19 cellular contexts compared by ENCODE assay signal in the genomic region with DNA sequence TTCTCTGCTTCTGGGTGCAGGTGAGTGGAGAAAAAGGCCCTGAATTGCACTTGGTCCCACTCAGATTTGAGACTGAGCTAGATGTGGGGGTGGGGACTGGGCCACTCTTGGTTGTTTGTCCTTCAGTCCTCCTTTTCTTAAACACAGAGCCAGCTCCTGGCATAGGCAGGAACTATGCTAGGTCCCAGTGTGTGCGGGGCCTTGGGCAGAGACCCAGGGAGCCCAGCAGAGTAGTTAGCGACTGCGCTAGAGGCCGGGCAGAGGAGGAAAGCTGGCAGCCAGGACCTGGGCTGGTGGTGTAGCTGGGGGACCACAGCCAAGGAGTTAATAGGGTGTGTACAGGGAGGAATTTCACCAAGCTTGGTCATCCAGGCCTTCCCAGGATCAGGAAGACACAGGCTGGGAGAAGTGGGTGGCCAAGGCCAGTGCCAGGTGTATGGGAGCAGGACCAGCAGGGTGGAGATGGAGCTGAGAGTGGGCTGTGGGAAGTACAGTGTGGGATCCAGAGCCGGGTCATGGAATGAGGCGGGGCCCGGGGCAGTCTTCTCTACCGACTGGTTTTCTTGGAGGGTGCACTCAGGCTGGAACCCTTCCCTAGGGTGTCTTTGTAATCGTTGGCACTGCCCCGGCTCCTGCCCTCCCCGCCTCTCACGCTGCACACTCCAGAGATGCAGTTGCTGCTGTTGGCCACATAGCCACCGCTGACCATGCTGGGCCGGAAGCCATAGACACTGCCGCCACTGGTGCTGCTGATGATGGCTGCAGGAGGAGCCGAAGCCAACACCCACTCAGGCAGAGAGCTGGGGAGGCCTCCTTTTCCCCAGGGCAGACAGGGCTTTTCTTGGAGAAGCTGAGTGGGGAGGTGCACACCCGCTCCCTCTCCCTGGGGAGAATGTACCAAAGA. TPM values are rescaled to one million over a fixed set of nuclear protein-coding genes. Genes with fewer than 3 reads are reported as not detected.
DNase-seq lines count a peak whose midpoint lies in the region; ATAC-seq, FAIRE-seq and TF ChIP-seq lines count a peak whose summit lies in the region.
"Had no signal": no experiment of that assay in that cellular context is flagged by ENCODE, and none has a peak within 500 bp of the region (broad histone marks: within the 10 kb centered on the region; RNA-seq: fewer than 3 reads in every experiment).

No MANE protein-coding gene starts in this region.

- H3K79me2 ChIP-seq in keratinocyte (ENCODE audit: control insufficient read depth, insufficient read depth, low read length): no peaks in the 10 kb centered on the region

- no peak overlapping the region for H3K9ac ChIP-seq in keratinocyte (ENCODE audit: control insufficient read depth, extremely low read depth, insufficient read depth, low read length)

- H3K4me1 ChIP-seq in right atrium auricular region: no peaks in the 10 kb centered on the region
- peaks cover 13% of the 10 kb centered on the region for H3K4me1 ChIP-seq in keratinocyte (ENCODE audit: control insufficient read depth, extremely low read depth, insufficient read depth, low read length)
- no peaks in the 10 kb centered on the region for H3K4me1 ChIP-seq in aorta (ENCODE audit: control insufficient read depth in 1 of 2, insufficient read depth in 2 of 2, low read length in 2 of 2)

- no peaks in the 10 kb centered on the region for H3K36me3 ChIP-seq in right atrium auricular region
- H3K36me3 ChIP-seq in keratinocyte (ENCODE audit: control insufficient read depth in 2 of 2, extremely low read depth in 1 of 2, insufficient read depth in 2 of 2, low read length in 2 of 2): no peaks in the 10 kb centered on the region
- no peaks in the 10 kb centered on the region for H3K36me3 ChIP-seq in aorta (ENCODE audit: control insufficient read depth in 1 of 2, insufficient read depth in 2 of 2, low read length in 1 of 2)
- H3K36me3 ChIP-seq: cardiac muscle cell had no signal

- peak overlapping the region; percentile 11 for H2AFZ ChIP-seq in keratinocyte (ENCODE audit: control insufficient read depth, low read length)

- H3K9me3 Mint-ChIP-seq in brain: peaks cover 0 to 7% (median 0%) of the 10 kb centered on the region in 5 experiments
- H3K9me3 Mint-ChIP-seq: activated B cell treated with CpG ODN at 0.5 μM for 24 hours had no signal

- peaks cover 15% of the 10 kb centered on the region for H3K4me1 Mint-ChIP-seq in brain
- H3K4me1 Mint-ChIP-seq: activated B cell treated with CpG ODN at 0.5 μM for 24 hours had no signal

- no peaks in the 10 kb centered on the region for H3K36me3 Mint-ChIP-seq in brain

- TF ChIP-seq CTCF in right atrium auricular region (IDR thresholded peaks at IDR 0.05) (no peak), brain (conservative IDR thresholded peaks at IDR 0.05) (no peak), keratinocyte (optimal IDR thresholded peaks at IDR 0.05 in 1 of 3, IDR thresholded peaks at IDR 0.05 in 1 of 3, conservative IDR thresholded peaks at IDR 0.05 in 1 of 3; ENCODE audit: extremely low read depth in 1 of 3, insufficient read depth in 2 of 3, low read length in 3 of 3) (peak; percentile 16 to 26 (median 23))

- intact Hi-C loops in Right ventricle myocardium inferior (cut with DNase I) (no loop called here), aorta (cut with DNase I) (no loop called here)

- ATAC-seq in Right ventricle myocardium inferior (peak; percentile 61), aorta (ENCODE audit: low FRiP score) (peak; percentile 55), GM21360 (IDR thresholded peaks at IDR 0.05; ENCODE audit: unreplicated experiment) (no peak), GM18498 (IDR thresholded peaks at IDR 0.05; ENCODE audit: unreplicated experiment) (no peak)

- H3K9me3 ChIP-seq in right atrium auricular region: no peaks in the 10 kb centered on the region
- H3K9me3 ChIP-seq in keratinocyte (ENCODE audit: control insufficient read depth, low read depth, low read length): no peaks in the 10 kb centered on the region
- H3K9me3 ChIP-seq in aorta (ENCODE audit: control insufficient read depth, low read length): no peaks in the 10 kb centered on the region

- H3K4me2 ChIP-seq in keratinocyte (ENCODE audit: control insufficient read depth, extremely low read depth, insufficient read depth, low read depth, low read length): no peak overlapping the region

- H3K4me3 Mint-ChIP-seq in brain: peak overlapping the region in 1 of 5 experiments; percentile 37
- H3K4me3 Mint-ChIP-seq: activated B cell treated with CpG ODN at 0.5 μM for 24 hours had no signal

- H3K4me3 ChIP-seq in right atrium auricular region: no peak overlapping the region
- H3K4me3 ChIP-seq in keratinocyte (ENCODE audit: control insufficient read depth in 2 of 3, extremely low read depth in 1 of 3, insufficient read depth in 2 of 3, low read depth in 1 of 3, low read length in 3 of 3): no peak overlapping the region
- no peak overlapping the region for H3K4me3 ChIP-seq in aorta (ENCODE audit: low read length in 2 of 2)
- H3K4me3 ChIP-seq: cardiac muscle cell had no signal

- 4 to 12% methylated on average over 17 of the region's 17 CpGs for WGBS in aorta, 2 donors

- H3K27me3 ChIP-seq in right atrium auricular region (no peaks in the 10 kb centered on the region), keratinocyte (ENCODE audit: control insufficient read depth, extremely low read depth, insufficient read depth, low read length) (peaks cover 3% of the 10 kb centered on the region), aorta (ENCODE audit: control insufficient read depth in 1 of 2, insufficient read depth in 2 of 2, low read length in 1 of 2) (no peaks in the 10 kb centered on the region)

- peak; percentile 51 for FAIRE-seq in keratinocyte (lab: Jason Lieb, UNC)
- FAIRE-seq: A204.1, endometrium, G401.6, GM18507 had no signal

- H3K27ac Mint-ChIP-seq in brain: peak overlapping the region in 3 of 5 experiments; percentile 47 to 67 (median 59)
- H3K27ac Mint-ChIP-seq: activated B cell treated with CpG ODN at 0.5 μM for 24 hours had no signal

- DNase-seq in Right ventricle myocardium inferior (ENCODE audit: missing footprints): no peak
- DNase-seq in right atrium auricular region (ENCODE audit: low spot score): no peak
- no peak for DNase-seq in keratinocyte (ENCODE audit: low read depth, low spot score)
- peak; percentile 68 to 80 for DNase-seq in aorta
- no peak for DNase-seq in NCI-H1092 (lab: John Stamatoyannopoulos, UW)
- DNase-seq: activated B cell treated with CpG ODN at 0.5 μM for 24 hours; HCEC 1CT; kidney glomerular epithelial cell; MV-4-11; retina; stimulated activated CD4-positive, alpha-beta T cell treated with anti-CD3 and anti-CD28 coated beads, Interleukin-4, amount 100 ng/mL, for 1 hour had no signal

- no peaks in the 10 kb centered on the region for H3K9me1 ChIP-seq in keratinocyte (ENCODE audit: control insufficient read depth, extremely low read depth, insufficient read depth, low read length)

- H4K20me1 ChIP-seq in keratinocyte (ENCODE audit: control insufficient read depth, extremely low read depth, insufficient read depth, low read length): no peaks in the 10 kb centered on the region

- peaks cover 21% of the 10 kb centered on the region for H3K27me3 Mint-ChIP-seq in brain

- H3K27ac ChIP-seq in right atrium auricular region: no peak overlapping the region
- no peak overlapping the region for H3K27ac ChIP-seq in keratinocyte (ENCODE audit: control insufficient read depth, insufficient read depth, low read length)
- no peak overlapping the region for H3K27ac ChIP-seq in aorta (ENCODE audit: low read depth in 1 of 2, low read length in 2 of 2)
- H3K27ac ChIP-seq: cardiac muscle cell had no signal

- dilution Hi-C loops in keratinocyte (cut with MboI; ENCODE audit: extremely low pct_ligation_motif_present, low sequenced_read_pairs): no loop called here

RNA-seq across cellular contexts. Expression of a gene that starts 8.7 kb away (rescaled TPM):
- not detected for total RNA-seq in Right ventricle myocardium inferior
- total RNA-seq in right atrium auricular region: not detected
- not detected for polyA plus RNA-seq in brain (ENCODE audit: insufficient read depth, low read depth, low replicate concordance)
- polyA plus RNA-seq in keratinocyte: not detected in 3 replicates
- not detected for polyA plus RNA-seq in keratinocyte (2011; ENCODE audit: low read depth)
- not detected in 2 replicates for polyA plus RNA-seq in keratinocyte (2011; cell fraction: cytosol; rRNA removed)
- not detected in 2 replicates for polyA plus RNA-seq in keratinocyte (2011; cell fraction: nucleus; rRNA removed)
- polyA plus RNA-seq in keratinocyte (2012; ENCODE audit: low replicate concordance): not detected in 2 replicates
- not detected in 3 replicates for polyA minus RNA-seq in keratinocyte
- polyA minus RNA-seq in keratinocyte (2011; cell fraction: cytosol; rRNA and poly(A)+ RNA removed): not detected
- not detected in 2 replicates for polyA minus RNA-seq in keratinocyte (2011; cell fraction: nucleus; rRNA and poly(A)+ RNA removed)
- not detected for total RNA-seq in aorta
- polyA plus RNA-seq in aorta: not detected
- total RNA-seq: activated B cell treated with CpG ODN at 0.5 μM for 24 hours, cardiac muscle cell had no signal
- polyA plus RNA-seq: cardiac muscle cell had no signal

RNA-seq across cellular contexts. Expression of a gene that starts 24.0 kb away (rescaled TPM):
- 0.16 TPM for total RNA-seq in Right ventricle myocardium inferior
- total RNA-seq in right atrium auricular region: 10 to 100 TPM in 1 of 2 donors, 1 to 10 TPM in 1; 1.4 to 12.1 TPM
- 0.20 TPM for polyA plus RNA-seq in brain (ENCODE audit: insufficient read depth, low read depth, low replicate concordance)
- polyA plus RNA-seq in keratinocyte: 14,274 to 15,814 TPM (median 15,322 TPM) in 3 replicates
- 65,106 TPM for polyA plus RNA-seq in keratinocyte (2011; ENCODE audit: low read depth)
- polyA plus RNA-seq in keratinocyte (2011; cell fraction: cytosol; rRNA removed): 14,617 and 16,515 TPM in 2 replicates
- 13,124 and 13,753 TPM in 2 replicates for polyA plus RNA-seq in keratinocyte (2011; cell fraction: nucleus; rRNA removed)
- 14,417 and 19,307 TPM in 2 replicates for polyA plus RNA-seq in keratinocyte (2012; ENCODE audit: low replicate concordance)
- polyA minus RNA-seq in keratinocyte: 14,077 to 29,017 TPM (median 19,306 TPM) in 3 replicates
- polyA minus RNA-seq in keratinocyte (2011; cell fraction: cytosol; rRNA and poly(A)+ RNA removed): 38,935 TPM
- polyA minus RNA-seq in keratinocyte (2011; cell fraction: nucleus; rRNA and poly(A)+ RNA removed): 7,770 and 7,938 TPM in 2 replicates
- total RNA-seq in aorta: under 1 TPM in 1 of 2 donors, not detected in 1; 0.87 TPM
- polyA plus RNA-seq in aorta: 1 to 10 TPM; 1.4 to 2.4 TPM
- total RNA-seq: activated B cell treated with CpG ODN at 0.5 μM for 24 hours, cardiac muscle cell had no signal

RNA-seq across cellular contexts. Expression of a gene that starts 29.4 kb away (rescaled TPM):
- total RNA-seq in Right ventricle myocardium inferior: not detected
- 1 to 10 TPM in 1 of 2 donors, not detected in 1; 2.9 TPM for total RNA-seq in right atrium auricular region
- polyA plus RNA-seq in brain (ENCODE audit: insufficient read depth, low read depth, low replicate concordance): not detected
- polyA plus RNA-seq in keratinocyte: 0.10 to 0.36 TPM (median 0.17 TPM) in 3 replicates
- not detected for polyA plus RNA-seq in keratinocyte (2011; ENCODE audit: low read depth)
- polyA plus RNA-seq in keratinocyte (2011; cell fraction: cytosol; rRNA removed): 0.07 and 0.12 TPM in 2 replicates
- 0.98 and 1.1 TPM in 2 replicates for polyA plus RNA-seq in keratinocyte (2011; cell fraction: nucleus; rRNA removed)
- polyA plus RNA-seq in keratinocyte (2012; ENCODE audit: low replicate concordance): 0.07 and 0.24 TPM in 2 replicates
- polyA minus RNA-seq in keratinocyte: 0.19 TPM in 1 of 3 replicates, not detected in the others
- not detected for polyA minus RNA-seq in keratinocyte (2011; cell fraction: cytosol; rRNA and poly(A)+ RNA removed)
- 0.23 TPM in 1 of 2 replicates, not detected in the other for polyA minus RNA-seq in keratinocyte (2011; cell fraction: nucleus; rRNA and poly(A)+ RNA removed)
- total RNA-seq in aorta: not detected
- polyA plus RNA-seq in aorta: not detected
- total RNA-seq: activated B cell treated with CpG ODN at 0.5 μM for 24 hours, cardiac muscle cell had no signal
- polyA plus RNA-seq: cardiac muscle cell had no signal

RNA-seq across cellular contexts. Expression of a gene that starts 51.2 kb away (rescaled TPM):
- total RNA-seq in Right ventricle myocardium inferior: 0.16 TPM
- total RNA-seq in right atrium auricular region: 1 to 10 TPM in 1 of 2 donors, under 1 TPM in 1; 0.48 to 7.4 TPM
- not detected for polyA plus RNA-seq in brain (ENCODE audit: insufficient read depth, low read depth, low replicate concordance)
- polyA plus RNA-seq in keratinocyte: 10,395 to 23,012 TPM (median 12,338 TPM) in 3 replicates
- 36,695 TPM for polyA plus RNA-seq in keratinocyte (2011; ENCODE audit: low read depth)
- 11,622 and 15,916 TPM in 2 replicates for polyA plus RNA-seq in keratinocyte (2011; cell fraction: cytosol; rRNA removed)
- polyA plus RNA-seq in keratinocyte (2011; cell fraction: nucleus; rRNA removed): 13,095 and 13,115 TPM in 2 replicates
- polyA plus RNA-seq in keratinocyte (2012; ENCODE audit: low replicate concordance): 9,877 and 13,559 TPM in 2 replicates
- polyA minus RNA-seq in keratinocyte: 12,898 to 17,765 TPM (median 16,942 TPM) in 3 replicates
- polyA minus RNA-seq in keratinocyte (2011; cell fraction: cytosol; rRNA and poly(A)+ RNA removed): 17,686 TPM
- 6,738 and 7,678 TPM in 2 replicates for polyA minus RNA-seq in keratinocyte (2011; cell fraction: nucleus; rRNA and poly(A)+ RNA removed)
- not detected for total RNA-seq in aorta
- polyA plus RNA-seq in aorta: 1 to 10 TPM in 1 of 2 donors, under 1 TPM in 1; 0.38 to 1.8 TPM
- total RNA-seq: activated B cell treated with CpG ODN at 0.5 μM for 24 hours, cardiac muscle cell had no signal

RNA-seq across cellular contexts. Expression of a gene that starts 57.0 kb away (rescaled TPM):
- not detected for total RNA-seq in Right ventricle myocardium inferior
- not detected for total RNA-seq in right atrium auricular region
- polyA plus RNA-seq in brain (ENCODE audit: insufficient read depth, low read depth, low replicate concordance): not detected
- polyA plus RNA-seq in keratinocyte: not detected in 3 replicates
- polyA plus RNA-seq in keratinocyte (2011; ENCODE audit: low read depth): not detected
- not detected in 2 replicates for polyA plus RNA-seq in keratinocyte (2011; cell fraction: cytosol; rRNA removed)
- not detected in 2 replicates for polyA plus RNA-seq in keratinocyte (2011; cell fraction: nucleus; rRNA removed)
- polyA plus RNA-seq in keratinocyte (2012; ENCODE audit: low replicate concordance): not detected in 2 replicates
- not detected in 3 replicates for polyA minus RNA-seq in keratinocyte
- polyA minus RNA-seq in keratinocyte (2011; cell fraction: cytosol; rRNA and poly(A)+ RNA removed): not detected
- polyA minus RNA-seq in keratinocyte (2011; cell fraction: nucleus; rRNA and poly(A)+ RNA removed): not detected in 2 replicates
- not detected for total RNA-seq in aorta
- polyA plus RNA-seq in aorta: 1 to 10 TPM in 1 of 2 donors, not detected in 1; 1.6 TPM
- total RNA-seq: activated B cell treated with CpG ODN at 0.5 μM for 24 hours, cardiac muscle cell had no signal
- polyA plus RNA-seq: cardiac muscle cell had no signal

Comparison
In these comparisons a context has a peak if more than half of its experiments do, and no peak if none do; other contexts are left out.
1. ATAC-seq: peak in Right ventricle myocardium inferior (single experiment) and aorta (single experiment); none in GM21360 (single experiment) and GM18498 (single experiment).
2. DNase-seq: peak in aorta (2 of 2); none in Right ventricle myocardium inferior (single experiment), right atrium auricular region (single experiment), keratinocyte (single experiment) and NCI-H1092 (single experiment).
3. CTCF ChIP-seq: peak in keratinocyte (3 of 3); none in right atrium auricular region (0 of 2) and brain (0 of 2).